ENCODE assay signal across 33 cellular contexts in the genomic region with DNA sequence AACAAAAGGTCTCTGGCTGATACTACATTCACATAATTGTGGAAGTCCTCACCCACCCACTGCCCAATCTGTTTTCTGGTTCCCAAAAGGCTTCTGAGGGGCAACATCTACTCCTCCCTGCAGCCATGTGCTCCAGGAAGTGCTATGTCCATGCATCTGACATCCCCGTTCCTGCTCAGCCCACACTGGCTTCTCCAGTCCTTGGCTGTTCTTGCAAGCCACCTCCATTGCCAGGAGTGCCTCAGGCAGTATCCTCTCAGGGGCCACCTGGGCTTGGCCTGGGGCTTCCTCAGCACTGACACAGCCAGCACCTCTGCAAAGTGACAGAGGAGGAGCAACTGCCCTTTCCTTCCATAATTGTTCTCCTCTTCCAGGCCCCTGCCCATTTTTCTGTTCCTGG. TPM values are rescaled to one million over a fixed set of nuclear protein-coding genes. Genes with fewer than 3 reads are reported as not detected.
DNase-seq lines count a peak whose midpoint lies in the region; ATAC-seq, FAIRE-seq and TF ChIP-seq lines count a peak whose summit lies in the region.
"Had no signal": no experiment of that assay in that cellular context is flagged by ENCODE, and none has a peak within 500 bp of the region (broad histone marks: within the 10 kb centered on the region; RNA-seq: fewer than 3 reads in every experiment).

No MANE protein-coding gene starts in this region.

- H2AK5ac ChIP-seq in H1 (ENCODE audit: low read depth, low read length) = no peak overlapping the region

- H2BK20ac ChIP-seq in H1 (ENCODE audit: low read length) = no peak overlapping the region

- H3K4me2 ChIP-seq in Loucy (ENCODE audit: low read depth, low read length, poor library complexity, severe bottlenecking) (peak overlapping the region; percentile 40), H1 (ENCODE audit: insufficient read depth in 1 of 2, low read depth in 2 of 2, low read length in 2 of 2) (no peak overlapping the region)

- FAIRE-seq in H1 (lab: Jason Lieb, UNC) = no peak
- FAIRE-seq: TTC549 had no signal

- H3K36me3 ChIP-seq in Loucy (ENCODE audit: insufficient read depth, low read length) (no peaks in the 10 kb centered on the region), H1 (ENCODE audit: control insufficient read depth in 2 of 4, insufficient read depth in 4 of 4, low read length in 3 of 4) (no peaks in the 10 kb centered on the region), gastrocnemius medialis (no peaks in the 10 kb centered on the region)
- no peaks in the 10 kb centered on the region for H3K36me3 ChIP-seq in naive thymus-derived CD4-positive, alpha-beta T cell (ENCODE audit: control insufficient read depth in 2 of 3, insufficient read depth in 3 of 3, low read length in 3 of 3)
- H3K36me3 ChIP-seq: adrenal gland, left ventricle myocardium inferior, ovary, Peyer's patch, right atrium auricular region, thyroid gland had no signal

- H3K27me3 ChIP-seq in Loucy (ENCODE audit: insufficient read depth, low read length, poor library complexity, severe bottlenecking) = no peaks in the 10 kb centered on the region
- no peaks in the 10 kb centered on the region for H3K27me3 ChIP-seq in H1 (replicated peaks in 1 of 4; ENCODE audit: control insufficient read depth in 3 of 4, extremely low read depth in 1 of 4, insufficient read depth in 3 of 4, low read length in 3 of 4)
- H3K27me3 ChIP-seq in gastrocnemius medialis = no peaks in the 10 kb centered on the region
- H3K27me3 ChIP-seq in naive thymus-derived CD4-positive, alpha-beta T cell (ENCODE audit: control insufficient read depth in 2 of 2, insufficient read depth in 2 of 2, low read length in 2 of 2) = no peaks in the 10 kb centered on the region
- H3K27me3 ChIP-seq: adrenal gland, foreskin keratinocyte, hepatocyte, ovary, Peyer's patch, right atrium auricular region, thyroid gland had no signal

- H3K4me1 Mint-ChIP-seq in naive thymus-derived CD4-positive, alpha-beta T cell = peaks cover 16 to 76% (median 31%) of the 10 kb centered on the region in 7 donors

- no peak overlapping the region for H4K8ac ChIP-seq in H1 (ENCODE audit: extremely low read depth, insufficient read depth, low read length)

- no peak overlapping the region for H4K5ac ChIP-seq in H1 (ENCODE audit: insufficient read length, low read depth, low read length)

- POLR2A ChIA-PET in H1 (lab: Charles Lee; ENCODE audit: partially characterized antibody) = no interaction called here
- POLR2A ChIA-PET in naive thymus-derived CD4-positive, alpha-beta T cell (lab: Charles Lee) = no interaction called here

- no peak overlapping the region for H2BK120ac ChIP-seq in H1 (replicated peaks; ENCODE audit: low read depth, low read length)

- WGBS in H1 (ENCODE audit: extremely low coverage in 1 of 2, insufficient coverage in 1 of 2, insufficient read length in 1 of 2, insufficient replicate concordance in 2 of 2, low coverage in 1 of 2, low lambda C conversion rate in 2 of 2, missing lambda C conversion rate in 1 of 2), 2 experiments = 100% methylated on average over 1 of the region's 1 CpG; no CpG with 5 or more reads in 1 of the 2 experiments

- H2BK15ac ChIP-seq in H1 (ENCODE audit: low read length) = peak overlapping the region; percentile 53; the same call in 1 of the 2 replicates

- in situ Hi-C loops in gastrocnemius medialis (cut with MboI; ENCODE audit: low sequenced_read_pairs in 4 of 4) = no loop called here

- no peak overlapping the region for H3K4me3 Mint-ChIP-seq in naive thymus-derived CD4-positive, alpha-beta T cell
- H3K4me3 Mint-ChIP-seq: activated T-cell treated with anti-CD3 and anti-CD28 coated beads, Interleukin-2, amount 50 U/mL, for 24 hours; brain; mesothelial cell of epicardium; natural killer cell had no signal

- H3K9me2 ChIP-seq in Loucy (replicated peaks; ENCODE audit: low read depth, low read length) = no peaks in the 10 kb centered on the region

- H3K9me3 ChIP-seq in Loucy (ENCODE audit: insufficient read depth, low read depth, low read length) (no peaks in the 10 kb centered on the region), H1 (ENCODE audit: insufficient read depth in 2 of 2, low read depth in 1 of 2, low read length in 1 of 2) (no peaks in the 10 kb centered on the region), gastrocnemius medialis (no peaks in the 10 kb centered on the region)
- no peaks in the 10 kb centered on the region for H3K9me3 ChIP-seq in naive thymus-derived CD4-positive, alpha-beta T cell (ENCODE audit: control insufficient read depth in 2 of 3, low read length in 3 of 3)
- H3K9me3 ChIP-seq: adrenal gland, left ventricle myocardium inferior, ovary, Peyer's patch, right atrium auricular region, thyroid gland had no signal

- intact Hi-C loops in gastrocnemius medialis (cut with DNase I; ENCODE audit: low total_unique reads) = no loop called here
- intact Hi-C loops in naive thymus-derived CD4-positive, alpha-beta T cell (cut with micrococcal nuclease) = no loop called here

- no peak overlapping the region for H2BK12ac ChIP-seq in H1 (ENCODE audit: low read depth, low read length)

- H3K4me3 ChIP-seq in Loucy (ENCODE audit: low read length, poor library complexity, severe bottlenecking) (no peak overlapping the region), H1 (ENCODE audit: extremely low read depth in 1 of 4, insufficient read depth in 2 of 4, low read depth in 3 of 4, low read length in 4 of 4) (no peak overlapping the region), gastrocnemius medialis (no peak overlapping the region)
- H3K4me3 ChIP-seq in naive thymus-derived CD4-positive, alpha-beta T cell (ENCODE audit: low read length) = no peak overlapping the region
- H3K4me3 ChIP-seq: adrenal gland, hepatocyte, left ventricle myocardium inferior, ovary, Peyer's patch, right atrium auricular region, thyroid gland had no signal

- H3F3A ChIP-seq in Loucy (ENCODE audit: low read depth) = no peaks in the 10 kb centered on the region; the same call in 1 of the 2 replicates

- TF ChIP-seq CTCF in Loucy (conservative IDR thresholded peaks at IDR 0.05; ENCODE audit: low read length) (no peak), H1 (IDR thresholded peaks at IDR 0.05; ENCODE audit: control extremely low read depth in 1 of 3, insufficient read depth in 1 of 3, low read depth in 1 of 3, low read length in 3 of 3) (no peak), gastrocnemius medialis (IDR thresholded peaks at IDR 0.05 in 4 of 5, conservative IDR thresholded peaks at IDR 0.05 in 1 of 5) (no peak)

- no peaks in the 10 kb centered on the region for H3K79me1 ChIP-seq in H1 (ENCODE audit: low read depth, low read length)

- no peak overlapping the region for H3K23ac ChIP-seq in H1 (ENCODE audit: insufficient read length)

- H3K27ac ChIP-seq in H1 (ENCODE audit: low read depth, low read length) = no peak overlapping the region
- H3K27ac ChIP-seq in gastrocnemius medialis = peak overlapping the region; percentile 75 to 88 (median 78)
- no peak overlapping the region for H3K27ac ChIP-seq in naive thymus-derived CD4-positive, alpha-beta T cell (ENCODE audit: low read depth, low read length)
- H3K27ac ChIP-seq: foreskin keratinocyte, hepatocyte, left ventricle myocardium inferior, ovary, Peyer's patch, right atrium auricular region, thyroid gland had no signal

- peaks cover 50% of the 10 kb centered on the region for H3K79me2 ChIP-seq in Loucy (ENCODE audit: insufficient read depth, low read length)
- no peaks in the 10 kb centered on the region for H3K79me2 ChIP-seq in H1 (ENCODE audit: control insufficient read depth in 1 of 2, insufficient read depth in 2 of 2, low read length in 2 of 2)

- no peak overlapping the region for H3K14ac ChIP-seq in H1 (ENCODE audit: insufficient read length)

- H3K4ac ChIP-seq in H1 (replicated peaks; ENCODE audit: insufficient read length, low read depth, low read length) = no peak overlapping the region

- peaks cover 83% of the 10 kb centered on the region for H3K4me1 ChIP-seq in Loucy (ENCODE audit: insufficient read depth, low read length, poor library complexity, severe bottlenecking)
- peaks cover 0 to 4% (median 1%) of the 10 kb centered on the region in 4 experiments; a peak in 5 of 7 replicates for H3K4me1 ChIP-seq in H1 (replicated peaks in 1 of 4; ENCODE audit: control insufficient read depth in 3 of 4, insufficient read depth in 4 of 4, low read length in 3 of 4)
- H3K4me1 ChIP-seq in gastrocnemius medialis = peaks cover 72 to 82% of the 10 kb centered on the region in 2 donors
- H3K4me1 ChIP-seq in naive thymus-derived CD4-positive, alpha-beta T cell (ENCODE audit: control insufficient read depth in 2 of 2, insufficient read depth in 2 of 2, low read length in 2 of 2) = peaks cover 19 to 24% of the 10 kb centered on the region in 2 donors

- CTCF ChIA-PET in H1 (lab: Charles Lee; ENCODE audit: partially characterized antibody) = no interaction called here
- CTCF ChIA-PET in naive thymus-derived CD4-positive, alpha-beta T cell (lab: Charles Lee) = no interaction called here

- peak overlapping the region; percentile 17 for H3K9ac ChIP-seq in Loucy (ENCODE audit: low read depth, low read length, poor library complexity, severe bottlenecking)
- no peak overlapping the region for H3K9ac ChIP-seq in H1 (replicated peaks in 1 of 4; ENCODE audit: extremely low read depth in 1 of 4, low read depth in 3 of 4, low read length in 3 of 4)

- H4K91ac ChIP-seq in H1 (replicated peaks; ENCODE audit: insufficient read length, low read length) = no peak overlapping the region

- H2BK5ac ChIP-seq in H1 (ENCODE audit: low read depth, low read length) = no peak overlapping the region

- DNase-seq in ELF-1 (ENCODE audit: low read depth, low spot score) (peak; percentile 78), H1 (ENCODE audit: low read depth in 1 of 2, low spot score in 2 of 2) (no peak), gastrocnemius medialis (peak in 1 of 2 donors; percentile 31), NCI-H2171 treated with DMSO at 0.1 percent for 48 hours (lab: John Stamatoyannopoulos, UW) (no peak), DMS153 (lab: John Stamatoyannopoulos, UW) (no peak), AML-193 (lab: John Stamatoyannopoulos, UW) (no peak)
- DNase-seq in naive thymus-derived CD4-positive, alpha-beta T cell = no peak
- DNase-seq: activated T-cell treated with anti-CD3 and anti-CD28 coated beads, Interleukin-2, amount 50 U/mL, for 24 hours; adrenal gland; DMS79; effector CD8-positive, alpha-beta T cell; foreskin keratinocyte; HCEC 1CT; KBM-7; left ventricle myocardium inferior; natural killer cell; NCI-H1694 treated with DMSO at 0.1 percent for 48 hours; NCI-H2171; NCI-H524 treated with DMSO at 0.1 percent for 48 hours; ovary; Peyer's patch; stimulated activated CD4-positive, alpha-beta T cell treated with anti-CD3 and anti-CD28 coated beads, Interleukin-12 subunit alpha, Interleukin-12 subunit beta, amount 100 ng/mL, for 4 hours; stimulated activated CD4-positive, alpha-beta T cell treated with anti-CD3 and anti-CD28 coated beads, Interleukin-4, amount 100 ng/mL, for 4 hours; stimulated activated naive CD8-positive, alpha-beta T cell treated with anti-CD3 and anti-CD28 coated beads, Interleukin-15, Interleukin-2, amounts not matched to agents 100 U/mL and 50 U/mL, for 24 hours; T-helper 1 cell; thyroid gland had no signal

- H3K18ac ChIP-seq in H1 (ENCODE audit: extremely low read depth, low read length) = 0 out of 2 replicates have a peak overlapping the region, but pooled peaks have one; percentile 34

- TF ChIP-seq EP300 in H1 (IDR thresholded peaks at IDR 0.05; ENCODE audit: borderline replicate concordance in 1 of 2, low read depth in 2 of 2, low read length in 2 of 2) = no peak

- H3K56ac ChIP-seq in H1 (replicated peaks; ENCODE audit: insufficient read length, low read depth, low read length) = no peak overlapping the region

- H3K27me3 Mint-ChIP-seq in naive thymus-derived CD4-positive, alpha-beta T cell = no peaks in the 10 kb centered on the region
- H3K27me3 Mint-ChIP-seq: activated T-cell treated with anti-CD3 and anti-CD28 coated beads, Interleukin-2, amount 50 U/mL, for 24 hours; brain had no signal

- no peak for ATAC-seq in gastrocnemius medialis
- no peak for ATAC-seq in naive thymus-derived CD4-positive, alpha-beta T cell
- ATAC-seq: esophagus mucosa; foreskin keratinocyte; natural killer cell; stimulated activated naive CD8-positive, alpha-beta T cell treated with anti-CD3 and anti-CD28 coated beads, Interleukin-15, Interleukin-2, amounts not matched to agents 100 U/mL and 50 U/mL, for 24 hours had no signal

- TF ChIP-seq RAD21 in H1 (IDR thresholded peaks at IDR 0.05 in 1 of 2, conservative IDR thresholded peaks at IDR 0.05 in 1 of 2; ENCODE audit: low read depth in 2 of 2, low read length in 2 of 2) = no peak

- peaks cover 0 to 22% (median 0%) of the 10 kb centered on the region in 5 donors for H3K36me3 Mint-ChIP-seq in naive thymus-derived CD4-positive, alpha-beta T cell
- H3K36me3 Mint-ChIP-seq: brain, mesothelial cell of epicardium, natural killer cell had no signal

- H3K9me3 Mint-ChIP-seq in naive thymus-derived CD4-positive, alpha-beta T cell = no peaks in the 10 kb centered on the region
- H3K9me3 Mint-ChIP-seq: activated T-cell treated with anti-CD3 and anti-CD28 coated beads, Interleukin-2, amount 50 U/mL, for 24 hours; brain; mesothelial cell of epicardium; natural killer cell had no signal

- no peak overlapping the region for H3K27ac Mint-ChIP-seq in naive thymus-derived CD4-positive, alpha-beta T cell
- H3K27ac Mint-ChIP-seq: activated T-cell treated with anti-CD3 and anti-CD28 coated beads, Interleukin-2, amount 50 U/mL, for 24 hours; mesothelial cell of epicardium had no signal

- TF ChIP-seq POLR2A in H1 (IDR thresholded peaks at IDR 0.05; ENCODE audit: control extremely low read depth in 1 of 2, low read depth in 2 of 2, low read length in 2 of 2) (no peak), gastrocnemius medialis (IDR thresholded peaks at IDR 0.05) (no peak)

- H3K23me2 ChIP-seq in H1 (ENCODE audit: low read depth, low read length) = no peaks in the 10 kb centered on the region

- H2AFZ ChIP-seq in Loucy (ENCODE audit: low read length) (no peak overlapping the region), H1 (ENCODE audit: low read length) (no peak overlapping the region)
- H2AFZ ChIP-seq: hepatocyte had no signal

- H4K20me1 ChIP-seq in Loucy (ENCODE audit: insufficient read depth, low read length, poor library complexity, severe bottlenecking) = no peaks in the 10 kb centered on the region
- H4K20me1 ChIP-seq in H1 (replicated peaks in 1 of 2; ENCODE audit: control insufficient read depth in 1 of 2, insufficient read depth in 2 of 2, low read length in 2 of 2) = no peaks in the 10 kb centered on the region

RNA-seq across cellular contexts. Expression of a gene that starts 18.3 kb away (rescaled TPM):
- 4.2 and 4.5 TPM in 2 replicates for total RNA-seq in H1 (2021; fragmentation: NEBNext Ultra II Directional; extraction: Animal tissue kit (Norgen Biotek cat#: 25700))
- polyA plus RNA-seq in H1 (2011; rRNA removed) = 0.42 and 0.83 TPM in 2 replicates
- 1.2 TPM for polyA plus RNA-seq in H1 (2011; cell fraction: cytosol; rRNA removed)
- polyA plus RNA-seq in H1 (2011; cell fraction: nucleus; rRNA removed) = 0.48 TPM
- polyA plus RNA-seq in H1 (2012, experiment 1 of 2) = 1.7 to 2.2 TPM (median 1.8 TPM) in 4 replicates
- 0.22 TPM for polyA plus RNA-seq in H1 (2012, experiment 2 of 2)
- polyA plus RNA-seq in H1 (2013, experiment 1 of 2) = 4.9 TPM
- 5.0 TPM for polyA plus RNA-seq in H1 (2013, experiment 2 of 2)
- polyA minus RNA-seq in H1 (2011; rRNA and poly(A)+ RNA removed) = 2.1 and 2.2 TPM in 2 replicates
- 1.7 TPM for polyA minus RNA-seq in H1 (2011; cell fraction: cytosol; rRNA and poly(A)+ RNA removed)
- polyA minus RNA-seq in H1 (2011; cell fraction: nucleus; rRNA and poly(A)+ RNA removed) = 3.5 TPM
- total RNA-seq in gastrocnemius medialis = 1 to 10 TPM; 5.2 to 9.2 (median 6.5) TPM
- 1 to 10 TPM; 1.1 to 9.4 (median 2.0) TPM for total RNA-seq in naive thymus-derived CD4-positive, alpha-beta T cell
- polyA plus RNA-seq in naive thymus-derived CD4-positive, alpha-beta T cell = under 1 TPM; 0.53 to 0.60 TPM

Comparison
In these comparisons a context has a peak if more than half of its experiments do, and no peak if none do; other contexts are left out.
1. H3K27ac ChIP-seq: peak in gastrocnemius medialis (4 of 4); none in H1 (single experiment) and naive thymus-derived CD4-positive, alpha-beta T cell (single experiment).